28 cellular contexts compared by ENCODE assay signal in genomic region chr18:9422816-9423519, GRCh38. TPM values are rescaled to one million over a fixed set of nuclear protein-coding genes. Genes with fewer than 3 reads are reported as not detected.
DNase-seq lines count a peak whose midpoint lies in the region; ATAC-seq lines count a peak whose summit lies in the region.
"Had no signal": no experiment of that assay in that cellular context is flagged by ENCODE, and none has a peak within 500 bp of the region (broad histone marks: within the 10 kb centered on the region; RNA-seq: fewer than 3 reads in every experiment).

No MANE protein-coding gene starts in this region.

- peak; percentile 28 for DNase-seq in HT1080 (ENCODE audit: low read depth)
- peak; percentile 75 for DNase-seq in mucosa of gallbladder (ENCODE audit: low spot score)
- no peak for DNase-seq in substantia nigra (lab: John Stamatoyannopoulos, UW)
- no peak for DNase-seq in Right ventricle myocardium superior
- DNase-seq: activated B cell treated with CpG ODN at 0.5 μM for 24 hours; activated CD4-positive, alpha-beta T cell treated with anti-CD3 and anti-CD28 coated beads, Interleukin-2, amount 10 ng/mL, durations not matched to agents 7 days and 5 days; activated effector memory CD4-positive, alpha-beta T cell treated with Interleukin-2 at 50 U/mL for 16 hours; amygdala; brain microvascular endothelial cell; COR-L47; DND-41; GF-D8; HFFc6; NCI-H1092; NCI-H1694 treated with DMSO at 0.1 percent for 48 hours; NCI-H2171; NCI-H510A; testis had no signal

- WGBS in esophagus, 2 donors: 60 to 67% methylated on average over 6 of the region's 6 CpGs
- WGBS in urinary bladder: 95% methylated on average over 6 of the region's 6 CpGs

- H3K36me3 ChIP-seq in esophagus (ENCODE audit: control insufficient read depth in 2 of 2, insufficient read depth in 2 of 2, low read length in 1 of 2) (no peaks in the 10 kb centered on the region), urinary bladder (ENCODE audit: insufficient read depth) (no peaks in the 10 kb centered on the region)
- H3K36me3 ChIP-seq: brain microvascular endothelial cell had no signal

- peaks cover 0 to 5% of the 10 kb centered on the region in 2 donors for H3K9me3 ChIP-seq in esophagus (ENCODE audit: control insufficient read depth in 2 of 2, insufficient read depth in 1 of 2, low read depth in 1 of 2, low read length in 1 of 2)
- H3K9me3 ChIP-seq: testis had no signal

- ATAC-seq in Right ventricle myocardium superior (ENCODE audit: poor library complexity) (no peak), GM21367 (IDR thresholded peaks at IDR 0.05; ENCODE audit: unreplicated experiment) (no peak), GM18511 (IDR thresholded peaks at IDR 0.05; ENCODE audit: unreplicated experiment) (no peak)
- ATAC-seq: activated naive CD4-positive, alpha-beta T cell treated with anti-CD3 and anti-CD28 coated beads, Interleukin-2, amount 50 U/mL, for 72 hours; GM23338; natural killer cell treated with Interleukin-12 subunit alpha and Interleukin-12 subunit beta and Interleukin-15 and Interleukin-18, amount 100 ng/mL, for 72 hours; stimulated activated memory B cell treated with anti-CD40 and anti-IgM and Interleukin-4, amounts not matched to agents 10 μg/mL and 1 μg/mL and 100 μg/mL, for 72 hours had no signal

- no peaks in the 10 kb centered on the region for H3K4me1 ChIP-seq in esophagus (ENCODE audit: control insufficient read depth in 2 of 2, insufficient read depth in 2 of 2, low read length in 1 of 2)
- no peaks in the 10 kb centered on the region for H3K4me1 ChIP-seq in urinary bladder (ENCODE audit: insufficient read depth)
- H3K4me1 ChIP-seq: testis had no signal

- intact Hi-C loops in Right ventricle myocardium superior (cut with DNase I): no loop called here

- H3K27ac ChIP-seq in esophagus (ENCODE audit: low read depth in 2 of 2, low read length in 1 of 2) (peak overlapping the region; percentile 72 to 79), urinary bladder (ENCODE audit: low read depth) (peak overlapping the region; percentile 60), substantia nigra (ENCODE audit: low read depth, low read length, poor library complexity, severe bottlenecking) (no peak overlapping the region)
- H3K27ac ChIP-seq: BLaER1 treated with 17β-estradiol and CSF1 and Interleukin-3, amounts not matched to agents 10 nM and 100 nM; brain microvascular endothelial cell; SK-N-MC; testis had no signal

- no peak overlapping the region for H3K4me3 ChIP-seq in esophagus (ENCODE audit: low read depth in 1 of 2, low read length in 2 of 2)
- no peak overlapping the region for H3K4me3 ChIP-seq in urinary bladder (ENCODE audit: low read depth, low read length)
- H3K4me3 ChIP-seq: BLaER1 treated with 17β-estradiol and CSF1 and Interleukin-3, amounts not matched to agents 10 nM and 100 nM; GM23338; SK-N-MC; testis had no signal

- H3K27me3 ChIP-seq in esophagus (ENCODE audit: control insufficient read depth in 1 of 2, insufficient read depth in 2 of 2, low read length in 2 of 2): no peaks in the 10 kb centered on the region
- H3K27me3 ChIP-seq: BLaER1 treated with 17β-estradiol and CSF1 and Interleukin-3, amounts not matched to agents 10 nM and 100 nM; brain microvascular endothelial cell; testis had no signal

RNA-seq across cellular contexts. Expression of gene RALBP1, which starts 52.3 kb away (rescaled TPM):
- total RNA-seq in HT1080 (2014; rRNA removed; shearing (Covaris generic)): 44.1 and 52.3 TPM in 2 replicates
- 52.0 and 65.0 TPM in 2 replicates for polyA plus RNA-seq in HT1080 (2015; cell fraction: cytosol; rRNA removed)
- polyA plus RNA-seq in HT1080 (2015; cell fraction: nucleus; rRNA removed): 31.1 and 34.2 TPM in 2 replicates
- 10 to 100 TPM; 23.7 to 38.6 TPM for polyA plus RNA-seq in esophagus
- total RNA-seq in mucosa of gallbladder: 53.1 TPM
- total RNA-seq in urinary bladder: 48.2 TPM
- 46.8 TPM for polyA plus RNA-seq in urinary bladder
- 45.2 TPM for total RNA-seq in Right ventricle myocardium superior

Comparison
In these comparisons a context has a peak if more than half of its experiments do, and no peak if none do; other contexts are left out.
1. DNase-seq: peak in HT1080 (single experiment) and mucosa of gallbladder (single experiment); none in substantia nigra (0 of 49) and Right ventricle myocardium superior (single experiment).